In genomic region chr6:136774228-136775041, GRCh38 we compare ENCODE assay signal across 10 cellular contexts. TPM values are rescaled to one million over a fixed set of nuclear protein-coding genes. Genes with fewer than 3 reads are reported as not detected.
DNase-seq lines count a peak whose midpoint lies in the region; ATAC-seq, FAIRE-seq and TF ChIP-seq lines count a peak whose summit lies in the region.
"Had no signal": no experiment of that assay in that cellular context is flagged by ENCODE, and none has a peak within 500 bp of the region (broad histone marks: within the 10 kb centered on the region; RNA-seq: fewer than 3 reads in every experiment).

No MANE protein-coding gene starts in this region.

- H3K4me3 Mint-ChIP-seq in natural killer cell treated with Interleukin-12 subunit alpha and Interleukin-12 subunit beta and Interleukin-15 and Interleukin-18, amount 100 ng/mL, for 72 hours: peak overlapping the region; percentile 60
- no peak overlapping the region for H3K4me3 Mint-ChIP-seq in progenitor cell of endocrine pancreas (ENCODE audit: low read depth)

- peak overlapping the region; percentile 14 for H3K4me3 ChIP-seq in NB4 (ENCODE audit: low read depth, low read length)
- H3K4me3 ChIP-seq in bronchial epithelial cell (ENCODE audit: low read depth, low read length): no peak overlapping the region
- H3K4me3 ChIP-seq in lower leg skin (ENCODE audit: low read depth, poor library complexity, severe bottlenecking): no peak overlapping the region

- FAIRE-seq in bronchial epithelial cell (lab: Jason Lieb, UNC): no peak

- H3K36me3 ChIP-seq in bronchial epithelial cell (ENCODE audit: control insufficient read depth, insufficient read depth, low read length): no peaks in the 10 kb centered on the region

- H3K27ac Mint-ChIP-seq in natural killer cell treated with Interleukin-12 subunit alpha and Interleukin-12 subunit beta and Interleukin-15 and Interleukin-18, amount 100 ng/mL, for 72 hours: peak overlapping the region; percentile 72 to 84
- H3K27ac Mint-ChIP-seq in progenitor cell of endocrine pancreas: no peak overlapping the region

- H3K9me3 Mint-ChIP-seq in natural killer cell treated with Interleukin-12 subunit alpha and Interleukin-12 subunit beta and Interleukin-15 and Interleukin-18, amount 100 ng/mL, for 72 hours: no peaks in the 10 kb centered on the region
- no peaks in the 10 kb centered on the region for H3K9me3 Mint-ChIP-seq in progenitor cell of endocrine pancreas (ENCODE audit: low read depth)

- peaks cover 25 to 28% of the 10 kb centered on the region in 2 donors for H3K4me1 Mint-ChIP-seq in natural killer cell treated with Interleukin-12 subunit alpha and Interleukin-12 subunit beta and Interleukin-15 and Interleukin-18, amount 100 ng/mL, for 72 hours (ENCODE audit: low read depth in 2 of 2)
- peaks cover 4% of the 10 kb centered on the region for H3K4me1 Mint-ChIP-seq in progenitor cell of endocrine pancreas (ENCODE audit: low read depth)

- TF ChIP-seq POLR2A in NB4 (IDR thresholded peaks at IDR 0.05; ENCODE audit: extremely low read depth, insufficient read length) (no peak), lower leg skin (IDR thresholded peaks at IDR 0.05) (no peak)

- ATAC-seq in natural killer cell treated with Interleukin-12 subunit alpha and Interleukin-12 subunit beta and Interleukin-15 and Interleukin-18, amount 100 ng/mL, for 72 hours: peak; percentile 51 to 59
- ATAC-seq: Panc1 had no signal

- 70 to 71% methylated on average over 6 of the region's 6 CpGs for WGBS in lower leg skin, 2 donors

- DNase-seq in DMS53 (lab: John Stamatoyannopoulos, UW): peak; percentile 70
- peak; percentile 90 for DNase-seq in NB4 (ENCODE audit: low read depth)
- peak; percentile 91 for DNase-seq in bronchial epithelial cell (ENCODE audit: low read depth)
- no peak for DNase-seq in natural killer cell treated with Interleukin-12 subunit alpha and Interleukin-12 subunit beta and Interleukin-15 and Interleukin-18, amount 100 ng/mL, for 72 hours (ENCODE audit: low spot score)
- DNase-seq in lower leg skin (ENCODE audit: low spot score in 2 of 2): no peak
- DNase-seq in stimulated activated CD4-positive, alpha-beta T cell treated with anti-CD3 and anti-CD28 coated beads, Interleukin-2, amount 100 ng/mL, for 24 hours: no peak
- no peak for DNase-seq in progenitor cell of endocrine pancreas (ENCODE audit: low spot score, unreplicated experiment)
- no peak for DNase-seq in glomerular visceral epithelial cell (ENCODE audit: extremely low spot score)
- DNase-seq: activated T-cell treated with anti-CD3 and anti-CD28 coated beads, Interleukin-2, amount 50 U/mL, for 1 hour had no signal

- H3K27me3 Mint-ChIP-seq in natural killer cell treated with Interleukin-12 subunit alpha and Interleukin-12 subunit beta and Interleukin-15 and Interleukin-18, amount 100 ng/mL, for 72 hours: no peaks in the 10 kb centered on the region
- peaks cover 4% of the 10 kb centered on the region for H3K27me3 Mint-ChIP-seq in progenitor cell of endocrine pancreas

- H3K27me3 ChIP-seq in bronchial epithelial cell (ENCODE audit: control insufficient read depth, insufficient read depth, low read length): no peaks in the 10 kb centered on the region

- intact Hi-C loops in lower leg skin (cut with DNase I; ENCODE audit: low total_unique reads): no loop called here

- H3K36me3 Mint-ChIP-seq in natural killer cell treated with Interleukin-12 subunit alpha and Interleukin-12 subunit beta and Interleukin-15 and Interleukin-18, amount 100 ng/mL, for 72 hours: peaks cover 6% of the 10 kb centered on the region
- no peaks in the 10 kb centered on the region for H3K36me3 Mint-ChIP-seq in progenitor cell of endocrine pancreas (ENCODE audit: insufficient read depth)

- no peak for TF ChIP-seq CTCF in NB4 (IDR thresholded peaks at IDR 0.05; ENCODE audit: low read depth, low read length)
- TF ChIP-seq CTCF in bronchial epithelial cell (IDR thresholded peaks at IDR 0.05; ENCODE audit: insufficient read depth, low read length, severe bottlenecking): no peak
- no peak for TF ChIP-seq CTCF in lower leg skin (IDR thresholded peaks at IDR 0.05)
- no peak for TF ChIP-seq CTCF in progenitor cell of endocrine pancreas (IDR thresholded peaks at IDR 0.05; ENCODE audit: unreplicated experiment)

RNA-seq across cellular contexts. Expression of gene MAP3K5, which starts 17.8 kb away (rescaled TPM):
- total RNA-seq in bronchial epithelial cell: 8.2 and 11.1 TPM in 2 replicates
- 10 to 100 TPM; 27.9 to 33.0 TPM for total RNA-seq in natural killer cell treated with Interleukin-12 subunit alpha and Interleukin-12 subunit beta and Interleukin-15 and Interleukin-18, amount 100 ng/mL, for 72 hours
- total RNA-seq in lower leg skin: 10 to 100 TPM; 18.9 to 35.2 (median 27.0) TPM
- total RNA-seq in progenitor cell of endocrine pancreas: 0.91 and 1.1 TPM in 2 replicates

RNA-seq across cellular contexts. Expression of gene PEX7, which starts 48.0 kb away (rescaled TPM):
- total RNA-seq in bronchial epithelial cell (19.3 and 20.0 TPM in 2 replicates), lower leg skin (10 to 100 TPM; 15.2 to 21.5 (median 21.2) TPM), progenitor cell of endocrine pancreas (6.9 and 9.0 TPM in 2 replicates)
- total RNA-seq in natural killer cell treated with Interleukin-12 subunit alpha and Interleukin-12 subunit beta and Interleukin-15 and Interleukin-18, amount 100 ng/mL, for 72 hours: 1 to 10 TPM; 4.2 to 5.9 TPM

Comparison
In these comparisons a context has a peak if more than half of its experiments do, and no peak if none do; other contexts are left out.
1. DNase-seq: peak in DMS53 (single experiment), NB4 (single experiment) and bronchial epithelial cell (single experiment); none in natural killer cell treated with Interleukin-12 subunit alpha and Interleukin-12 subunit beta and Interleukin-15 and Interleukin-18, amount 100 ng/mL, for 72 hours (single experiment), lower leg skin (0 of 2), stimulated activated CD4-positive, alpha-beta T cell treated with anti-CD3 and anti-CD28 coated beads, Interleukin-2, amount 100 ng/mL, for 24 hours (0 of 2), progenitor cell of endocrine pancreas (single experiment) and glomerular visceral epithelial cell (single experiment).